ENCODE assay signal across 8 cellular contexts in the genomic region with DNA sequence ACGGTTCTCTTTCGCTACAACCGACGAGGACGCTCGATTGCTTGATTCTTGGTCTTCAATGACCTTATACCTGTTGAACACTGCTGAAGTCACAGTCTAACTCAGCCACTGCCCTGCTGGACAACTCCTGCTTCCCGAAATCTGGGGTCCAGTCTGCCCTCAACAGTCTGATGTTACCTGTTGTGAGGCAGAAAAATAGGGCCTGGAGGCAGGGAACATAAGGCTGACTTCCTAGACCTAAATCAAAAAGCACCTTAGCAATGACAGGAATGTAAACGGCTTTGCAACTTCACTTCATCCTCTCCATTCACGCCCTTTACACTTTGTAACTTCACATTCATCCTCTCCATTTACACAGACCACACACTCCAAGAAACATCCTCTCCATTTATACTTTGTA. TPM values are rescaled to one million over a fixed set of nuclear protein-coding genes. Genes with fewer than 3 reads are reported as not detected.
DNase-seq lines count a peak whose midpoint lies in the region; ATAC-seq and TF ChIP-seq lines count a peak whose summit lies in the region.

No MANE protein-coding gene starts in this region.

- no peak overlapping the region for H4K8ac ChIP-seq in mesenchymal stem cell (ENCODE audit: low read length)

- in situ Hi-C loops in brain microvascular endothelial cell (cut with HindIII; ENCODE audit: low pct_ligation_motif_present, low sequenced_read_pairs): no loop called here

- intact Hi-C loops in left ventricle myocardium inferior (cut with micrococcal nuclease) (no loop called here), Right ventricle myocardium inferior (cut with DNase I) (loop anchor here (1.0 to 5.0 kb wide), 2 partner anchors 76 to 454 kb away; no protein-coding TSS in a partner anchor)

- H3K36me3 ChIP-seq in left ventricle myocardium inferior (no peaks in the 10 kb centered on the region), brain microvascular endothelial cell (replicated peaks) (no peaks in the 10 kb centered on the region), mesenchymal stem cell (ENCODE audit: control insufficient read depth in 1 of 2, insufficient read depth in 2 of 2, low read depth in 1 of 2, low read length in 2 of 2) (no peaks in the 10 kb centered on the region)

- DNase-seq in left ventricle myocardium inferior (no peak), Right ventricle myocardium inferior (ENCODE audit: missing footprints) (no peak), brain microvascular endothelial cell (no peak), mesenchymal stem cell (no peak), NCI-H2227 (lab: John Stamatoyannopoulos, UW; ENCODE audit: unreplicated experiment) (no peak), foreskin melanocyte (no peak)
- DNase-seq in effector CD4-positive, alpha-beta T cell: no peak

- H3K27me3 ChIP-seq in left ventricle myocardium inferior (ENCODE audit: low read depth): no peaks in the 10 kb centered on the region
- H3K27me3 ChIP-seq in brain microvascular endothelial cell (replicated peaks): no peaks in the 10 kb centered on the region
- H3K27me3 ChIP-seq in mesenchymal stem cell (ENCODE audit: control insufficient read depth in 1 of 2, insufficient read depth in 1 of 2, low read length in 2 of 2): no peaks in the 10 kb centered on the region

- H2BK12ac ChIP-seq in mesenchymal stem cell (ENCODE audit: low read length in 2 of 2): peak overlapping the region in 1 of 2 experiments; percentile 15

- peak overlapping the region; percentile 67 for H3K27ac ChIP-seq in left ventricle myocardium inferior (replicated peaks)
- no peak overlapping the region for H3K27ac ChIP-seq in brain microvascular endothelial cell
- no peak overlapping the region for H3K27ac ChIP-seq in mesenchymal stem cell (ENCODE audit: low read length, poor library complexity, severe bottlenecking)

- no peaks in the 10 kb centered on the region for H3K9me3 ChIP-seq in left ventricle myocardium inferior (replicated peaks)
- H3K9me3 ChIP-seq in mesenchymal stem cell (ENCODE audit: control insufficient read depth, low read length): no peaks in the 10 kb centered on the region

- 7% methylated on average over 9 of the region's 9 CpGs for WGBS in mesenchymal stem cell

- H3K79me1 ChIP-seq in mesenchymal stem cell (replicated peaks; ENCODE audit: low read length, poor library complexity, severe bottlenecking): peaks cover 29% of the 10 kb centered on the region

- no peak overlapping the region for H4K91ac ChIP-seq in mesenchymal stem cell (ENCODE audit: low read length)

- peaks cover 38% of the 10 kb centered on the region for H3K4me1 ChIP-seq in left ventricle myocardium inferior
- peaks cover 14% of the 10 kb centered on the region for H3K4me1 ChIP-seq in mesenchymal stem cell (ENCODE audit: control insufficient read depth, insufficient read depth, low read depth, low read length)

- H3K23ac ChIP-seq in mesenchymal stem cell (ENCODE audit: low read length in 2 of 2): no peak overlapping the region

- H3K14ac ChIP-seq in mesenchymal stem cell (ENCODE audit: low read length in 2 of 2): no peak overlapping the region

- H2BK120ac ChIP-seq in mesenchymal stem cell (ENCODE audit: low read depth, low read length): no peak overlapping the region

- no peak overlapping the region for H2BK5ac ChIP-seq in mesenchymal stem cell (ENCODE audit: low read depth, low read length, poor library complexity, severe bottlenecking)

- ATAC-seq in Right ventricle myocardium inferior (no peak), GM19452 (IDR thresholded peaks at IDR 0.05; ENCODE audit: unreplicated experiment) (no peak)

- H3K4me2 ChIP-seq in mesenchymal stem cell (ENCODE audit: low read length, poor library complexity, severe bottlenecking): peak overlapping the region; percentile 97

- H3K4ac ChIP-seq in mesenchymal stem cell (ENCODE audit: low read depth in 1 of 2, low read length in 2 of 2): peak overlapping the region in 1 of 2 experiments; percentile 44

- H3K9ac ChIP-seq in mesenchymal stem cell (ENCODE audit: low read length): peak overlapping the region; percentile 68

- H2AFZ ChIP-seq in mesenchymal stem cell (ENCODE audit: low read depth, low read length): peak overlapping the region; percentile 95

- peak overlapping the region in 1 of 2 experiments; percentile 28 for H3K18ac ChIP-seq in mesenchymal stem cell (ENCODE audit: low read depth in 1 of 2, low read length in 2 of 2)

- H2AK5ac ChIP-seq in mesenchymal stem cell (ENCODE audit: low read length, severe bottlenecking): no peak overlapping the region

- TF ChIP-seq CTCF in left ventricle myocardium inferior (IDR thresholded peaks at IDR 0.05; ENCODE audit: borderline replicate concordance) (no peak), brain microvascular endothelial cell (IDR thresholded peaks at IDR 0.05; ENCODE audit: low read depth, low read length, missing control alignments) (no peak)

- H2BK15ac ChIP-seq in mesenchymal stem cell (ENCODE audit: low read depth, poor library complexity, severe bottlenecking): no peak overlapping the region

- peak overlapping the region; percentile 93 for H3K4me3 ChIP-seq in left ventricle myocardium inferior
- peak overlapping the region; percentile 66 for H3K4me3 ChIP-seq in brain microvascular endothelial cell (ENCODE audit: low read depth, low read length)
- H3K4me3 ChIP-seq in mesenchymal stem cell (ENCODE audit: insufficient read depth in 1 of 2, low read depth in 1 of 2, low read length in 2 of 2): peak overlapping the region; percentile 67 to 72

RNA-seq across cellular contexts. Expression of gene GLTP, which starts 0.6 kb away (rescaled TPM):
- total RNA-seq in left ventricle myocardium inferior (20.0 TPM), Right ventricle myocardium inferior (23.3 TPM)
- 41.5 TPM for polyA plus RNA-seq in mesenchymal stem cell (2013, experiment 1 of 2)
- 42.0 TPM for polyA plus RNA-seq in mesenchymal stem cell (2013, experiment 2 of 2)

RNA-seq across cellular contexts. Expression of gene TCHP, which starts 19.1 kb away (rescaled TPM):
- total RNA-seq in left ventricle myocardium inferior (10.4 TPM), Right ventricle myocardium inferior (8.4 TPM)
- 8.0 TPM for polyA plus RNA-seq in mesenchymal stem cell (2013, experiment 1 of 2)
- 7.8 TPM for polyA plus RNA-seq in mesenchymal stem cell (2013, experiment 2 of 2)

RNA-seq across cellular contexts. Expression of gene TRPV4, which starts 47.7 kb away (rescaled TPM):
- total RNA-seq in left ventricle myocardium inferior: 0.33 TPM
- total RNA-seq in Right ventricle myocardium inferior: 0.32 TPM
- 2.7 TPM for polyA plus RNA-seq in mesenchymal stem cell (2013, experiment 1 of 2)
- polyA plus RNA-seq in mesenchymal stem cell (2013, experiment 2 of 2): 2.7 TPM
